Comparison of ENCODE assay signal across 1 cellular context in the genomic region with DNA sequence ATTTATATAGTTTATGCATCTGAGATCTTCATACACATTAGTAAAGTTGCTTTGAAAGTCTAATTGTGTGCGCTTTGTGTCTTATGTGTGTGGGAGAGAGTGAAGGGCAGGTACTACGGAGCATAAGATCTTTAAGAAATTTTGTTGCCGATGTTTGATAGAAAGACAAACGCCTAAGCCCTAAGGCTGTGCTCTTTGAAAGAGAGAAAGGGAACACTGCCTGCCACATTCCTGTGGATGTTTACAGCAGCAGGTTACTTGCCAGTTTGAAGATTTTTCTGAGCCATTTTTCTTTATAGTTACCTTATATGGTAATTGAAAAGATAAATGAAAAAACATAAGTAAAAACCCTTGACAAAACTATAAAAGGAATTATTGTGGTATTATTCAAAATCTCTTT.
TF ChIP-seq lines count a peak whose summit lies in the region.

No MANE protein-coding gene starts in this region.

TF ChIP-seq in SK-N-SH, 30 proteins besides CTCF, POLR2A, EP300 and RAD21:
- TF ChIP-seq, protein P1, sequence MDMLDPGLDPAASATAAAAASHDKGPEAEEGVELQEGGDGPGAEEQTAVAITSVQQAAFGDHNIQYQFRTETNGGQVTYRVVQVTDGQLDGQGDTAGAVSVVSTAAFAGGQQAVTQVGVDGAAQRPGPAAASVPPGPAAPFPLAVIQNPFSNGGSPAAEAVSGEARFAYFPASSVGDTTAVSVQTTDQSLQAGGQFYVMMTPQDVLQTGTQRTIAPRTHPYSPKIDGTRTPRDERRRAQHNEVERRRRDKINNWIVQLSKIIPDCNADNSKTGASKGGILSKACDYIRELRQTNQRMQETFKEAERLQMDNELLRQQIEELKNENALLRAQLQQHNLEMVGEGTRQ (IDR thresholded peaks at IDR 0.05; ENCODE audit: borderline replicate concordance, low read depth, low read length), result no peak
- TF ChIP-seq, protein P2, sequence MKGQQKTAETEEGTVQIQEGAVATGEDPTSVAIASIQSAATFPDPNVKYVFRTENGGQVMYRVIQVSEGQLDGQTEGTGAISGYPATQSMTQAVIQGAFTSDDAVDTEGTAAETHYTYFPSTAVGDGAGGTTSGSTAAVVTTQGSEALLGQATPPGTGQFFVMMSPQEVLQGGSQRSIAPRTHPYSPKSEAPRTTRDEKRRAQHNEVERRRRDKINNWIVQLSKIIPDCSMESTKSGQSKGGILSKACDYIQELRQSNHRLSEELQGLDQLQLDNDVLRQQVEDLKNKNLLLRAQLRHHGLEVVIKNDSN (IDR thresholded peaks at IDR 0.05; ENCODE audit: borderline replicate concordance, low read depth), result no peak
- TF ChIP-seq, protein P3, sequence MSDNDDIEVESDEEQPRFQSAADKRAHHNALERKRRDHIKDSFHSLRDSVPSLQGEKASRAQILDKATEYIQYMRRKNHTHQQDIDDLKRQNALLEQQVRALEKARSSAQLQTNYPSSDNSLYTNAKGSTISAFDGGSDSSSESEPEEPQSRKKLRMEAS (IDR thresholded peaks at IDR 0.05; ENCODE audit: low read depth), result no peak
- TF ChIP-seq NFIC (IDR thresholded peaks at IDR 0.05; ENCODE audit: borderline replicate concordance), result no peak
